Comparison of ENCODE assay signal across 8 cellular contexts in the genomic region with DNA sequence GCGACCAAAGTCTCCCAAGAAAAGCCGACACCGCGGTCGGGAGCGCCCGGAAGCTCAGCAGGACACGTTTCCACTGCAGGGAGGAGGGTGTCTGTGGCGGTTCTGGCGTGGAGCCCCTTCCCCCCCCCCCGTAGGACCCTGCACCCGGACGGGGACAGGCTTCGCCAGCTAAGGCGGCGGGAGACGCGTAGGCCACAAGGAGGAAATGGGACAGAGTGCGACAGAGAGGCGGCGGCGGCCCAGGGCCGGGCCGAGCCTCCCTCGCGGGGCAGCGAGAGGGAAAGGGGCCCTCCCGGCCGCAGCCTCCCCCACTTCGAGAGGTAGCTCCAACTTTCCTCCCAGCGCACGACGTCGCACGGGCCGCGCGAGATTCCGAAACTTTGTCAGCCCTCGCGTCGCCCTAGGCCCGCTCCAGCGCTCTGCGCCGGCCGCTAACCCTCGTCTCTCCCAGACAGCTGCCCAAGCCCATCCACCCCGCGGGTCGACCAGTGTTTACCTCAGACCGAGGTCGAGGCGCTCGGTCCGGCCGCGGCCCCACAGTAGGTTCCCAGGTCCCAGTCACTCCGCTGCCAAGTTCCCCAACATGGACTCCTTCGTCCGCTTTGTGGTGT. TPM values are rescaled to one million over a fixed set of nuclear protein-coding genes. Genes with fewer than 3 reads are reported as not detected.
DNase-seq lines count a peak whose midpoint lies in the region; ATAC-seq and TF ChIP-seq lines count a peak whose summit lies in the region.

No MANE protein-coding gene starts in this region.

- H3K27me3 Mint-ChIP-seq in activated CD8-positive, alpha-beta memory T cell treated with anti-CD3 and anti-CD28 coated beads, Interleukin-2, amount 10 ng/mL, durations not matched to agents 7 days and 5 days = peaks cover 2% of the 10 kb centered on the region
- no peaks in the 10 kb centered on the region for H3K27me3 Mint-ChIP-seq in naive B cell

- H3K9me3 Mint-ChIP-seq in activated CD8-positive, alpha-beta memory T cell treated with anti-CD3 and anti-CD28 coated beads, Interleukin-2, amount 10 ng/mL, durations not matched to agents 7 days and 5 days (ENCODE audit: low read depth) = no peaks in the 10 kb centered on the region
- H3K9me3 Mint-ChIP-seq in naive B cell = peaks cover 0 to 6% (median 0%) of the 10 kb centered on the region in 7 donors

- no peak for TF ChIP-seq CTCF in epithelial cell of proximal tubule (conservative IDR thresholded peaks at IDR 0.05; ENCODE audit: low read depth, low read length)

- peak overlapping the region; percentile 91 for H3K4me3 Mint-ChIP-seq in activated CD8-positive, alpha-beta memory T cell treated with anti-CD3 and anti-CD28 coated beads, Interleukin-2, amount 10 ng/mL, durations not matched to agents 7 days and 5 days
- peak overlapping the region; percentile 91 to 100 (median 98) for H3K4me3 Mint-ChIP-seq in naive B cell

- peak; percentile 75 for DNase-seq in SIG-M5 treated with dmso at 0.1 percent for 504 hours (lab: John Stamatoyannopoulos, UW; ENCODE audit: unreplicated experiment)
- DNase-seq in SIG-M5 (lab: John Stamatoyannopoulos, UW) = no peak
- peak; percentile 72 for DNase-seq in NCI-H226
- peak; percentile 77 for DNase-seq in activated CD8-positive, alpha-beta memory T cell treated with anti-CD3 and anti-CD28 coated beads, Interleukin-2, amount 10 ng/mL, durations not matched to agents 7 days and 5 days
- DNase-seq in epithelial cell of proximal tubule (ENCODE audit: low read depth) = no peak
- DNase-seq in naive B cell = peak; percentile 56
- peak; percentile 63 for DNase-seq in stimulated activated naive CD8-positive, alpha-beta T cell treated with anti-CD3 and anti-CD28 coated beads, Interleukin-15, Interleukin-2, amounts not matched to agents 100 U/mL and 50 U/mL, for 24 hours

- peak; percentile 33 for ATAC-seq in HG02970 (IDR thresholded peaks at IDR 0.05; ENCODE audit: low FRiP score, unreplicated experiment)
- ATAC-seq in activated CD8-positive, alpha-beta memory T cell treated with anti-CD3 and anti-CD28 coated beads, Interleukin-2, amount 10 ng/mL, durations not matched to agents 7 days and 5 days = peak; percentile 27
- ATAC-seq in naive B cell (ENCODE audit: low read depth in 2 of 2) = peak; percentile 13 to 22
- ATAC-seq in stimulated activated naive CD8-positive, alpha-beta T cell treated with anti-CD3 and anti-CD28 coated beads, Interleukin-15, Interleukin-2, amounts not matched to agents 100 U/mL and 50 U/mL, for 24 hours = peak; percentile 25

- H3K4me1 Mint-ChIP-seq in activated CD8-positive, alpha-beta memory T cell treated with anti-CD3 and anti-CD28 coated beads, Interleukin-2, amount 10 ng/mL, durations not matched to agents 7 days and 5 days = peaks cover 45% of the 10 kb centered on the region
- peaks cover 45 to 61% (median 53%) of the 10 kb centered on the region in 3 donors for H3K4me1 Mint-ChIP-seq in naive B cell

- peak overlapping the region; percentile 63 for H3K4me3 ChIP-seq in epithelial cell of proximal tubule (ENCODE audit: low read depth, low read length)

- peak overlapping the region; percentile 97 for H3K27ac Mint-ChIP-seq in activated CD8-positive, alpha-beta memory T cell treated with anti-CD3 and anti-CD28 coated beads, Interleukin-2, amount 10 ng/mL, durations not matched to agents 7 days and 5 days
- H3K27ac Mint-ChIP-seq in naive B cell = peak overlapping the region; percentile 98 to 100 (median 100)

- peaks cover 32% of the 10 kb centered on the region for H3K36me3 Mint-ChIP-seq in activated CD8-positive, alpha-beta memory T cell treated with anti-CD3 and anti-CD28 coated beads, Interleukin-2, amount 10 ng/mL, durations not matched to agents 7 days and 5 days
- H3K36me3 Mint-ChIP-seq in naive B cell = peaks cover 13 to 19% of the 10 kb centered on the region in 2 donors

- CTCF ChIA-PET in activated CD8-positive, alpha-beta memory T cell treated with anti-CD3 and anti-CD28 coated beads, Interleukin-2, amount 10 ng/mL, durations not matched to agents 7 days and 5 days (lab: Charles Lee) = interaction anchor here (0.9 to 2.6 kb wide), 5 partner anchors 15 to 446 kb away, joined by 3 to 7 read pairs (median 4); no protein-coding TSS in a partner anchor

RNA-seq across cellular contexts. Expression of a gene that starts 0.4 kb away (rescaled TPM):
- 100 to 1,000 TPM; 131 to 137 TPM for total RNA-seq in activated CD8-positive, alpha-beta memory T cell treated with anti-CD3 and anti-CD28 coated beads, Interleukin-2, amount 10 ng/mL, durations not matched to agents 7 days and 5 days
- total RNA-seq in epithelial cell of proximal tubule = 57.4 and 67.4 TPM in 2 replicates
- polyA plus RNA-seq in naive B cell (ENCODE audit: low read depth in 6 of 6) = 100 to 1,000 TPM in 5 of 6 donors, 10 to 100 TPM in 1; 68.4 to 152 (median 120) TPM

Comparison
In these comparisons a context has a peak if more than half of its experiments do, and no peak if none do; other contexts are left out.
1. DNase-seq: peak in SIG-M5 treated with dmso at 0.1 percent for 504 hours (single experiment), NCI-H226 (single experiment), activated CD8-positive, alpha-beta memory T cell treated with anti-CD3 and anti-CD28 coated beads, Interleukin-2, amount 10 ng/mL, durations not matched to agents 7 days and 5 days (single experiment), naive B cell (single experiment) and stimulated activated naive CD8-positive, alpha-beta T cell treated with anti-CD3 and anti-CD28 coated beads, Interleukin-15, Interleukin-2, amounts not matched to agents 100 U/mL and 50 U/mL, for 24 hours (single experiment); none in SIG-M5 (single experiment) and epithelial cell of proximal tubule (single experiment).
2. Peak in every context shown above with its lines, with median percentiles within 50 percentile points of each other: ATAC-seq.